Comparison of ENCODE assay signal across 23 cellular contexts in the genomic region with DNA sequence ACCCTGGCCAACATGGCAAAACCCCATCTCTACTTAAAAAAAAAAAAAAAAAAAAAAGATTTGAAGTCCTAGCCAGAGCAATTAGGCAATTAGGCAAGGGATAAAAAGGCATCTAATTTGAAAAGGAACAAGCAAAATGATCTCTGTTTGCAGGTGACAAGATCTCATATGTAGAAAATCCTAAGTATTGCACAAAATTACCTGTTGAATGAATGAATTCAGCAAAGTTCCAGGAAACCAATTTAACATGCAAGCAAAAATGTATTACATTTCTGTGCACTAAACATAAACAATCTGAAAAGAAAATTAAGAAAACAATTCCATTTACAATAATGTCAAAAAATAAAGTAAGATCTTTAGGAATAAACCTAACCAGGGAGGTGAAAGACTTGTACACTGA. TPM values are rescaled to one million over a fixed set of nuclear protein-coding genes. Genes with fewer than 3 reads are reported as not detected.
DNase-seq lines count a peak whose midpoint lies in the region; ATAC-seq lines count a peak whose summit lies in the region.
"Had no signal": no experiment of that assay in that cellular context is flagged by ENCODE, and none has a peak within 500 bp of the region (broad histone marks: within the 10 kb centered on the region; RNA-seq: fewer than 3 reads in every experiment).

No MANE protein-coding gene starts in this region.

- DNase-seq in stimulated activated naive CD8-positive, alpha-beta T cell treated with anti-CD3 and anti-CD28 coated beads, Interleukin-15, amount 100 ng/mL, for 72 hours = no peak
- no peak for DNase-seq in stimulated activated naive CD8-positive, alpha-beta T cell treated with anti-CD3 and anti-CD28 coated beads, Interleukin-15, Interleukin-2, amounts not matched to agents 100 U/mL and 50 U/mL, for 24 hours
- DNase-seq in immature natural killer cell = no peak
- no peak for DNase-seq in stimulated activated effector memory CD8-positive, alpha-beta T cell treated with anti-CD3 and anti-CD28 coated beads, Interleukin-12 subunit alpha, Interleukin-12 subunit beta, amount 100 ng/mL, for 72 hours (ENCODE audit: low spot score in 2 of 2)
- no peak for DNase-seq in left cardiac atrium
- no peak for DNase-seq in AML-193 (lab: John Stamatoyannopoulos, UW)
- DNase-seq: 8988T; BE2C; C1 segment of cervical spinal cord; Calu3; CD4-positive, CD25-positive, alpha-beta regulatory T cell; DMS79 treated with DMSO at 0.1 percent for 48 hours; GF-D8; GOT3; H7; IMR-90; KG1 had no signal

- ATAC-seq in stimulated activated naive CD8-positive, alpha-beta T cell treated with anti-CD3 and anti-CD28 coated beads, Interleukin-15, amount 100 ng/mL, for 72 hours = no peak
- no peak for ATAC-seq in stimulated activated naive CD8-positive, alpha-beta T cell treated with anti-CD3 and anti-CD28 coated beads, Interleukin-15, Interleukin-2, amounts not matched to agents 100 U/mL and 50 U/mL, for 24 hours
- ATAC-seq in stimulated activated effector memory CD8-positive, alpha-beta T cell treated with anti-CD3 and anti-CD28 coated beads, Interleukin-12 subunit alpha, Interleukin-12 subunit beta, amount 100 ng/mL, for 72 hours = no peak
- no peak for ATAC-seq in left cardiac atrium
- no peak for ATAC-seq in GM21526 (IDR thresholded peaks at IDR 0.05; ENCODE audit: low FRiP score, unreplicated experiment)
- ATAC-seq: HCT116 had no signal

- H3K4me3 Mint-ChIP-seq in stimulated activated naive CD8-positive, alpha-beta T cell treated with anti-CD3 and anti-CD28 coated beads, Interleukin-15, amount 100 ng/mL, for 72 hours = no peak overlapping the region
- no peak overlapping the region for H3K4me3 Mint-ChIP-seq in IgD-negative memory B cell
- no peak overlapping the region for H3K4me3 Mint-ChIP-seq in immature natural killer cell
- H3K4me3 Mint-ChIP-seq in stimulated activated effector memory CD8-positive, alpha-beta T cell treated with anti-CD3 and anti-CD28 coated beads, Interleukin-12 subunit alpha, Interleukin-12 subunit beta, amount 100 ng/mL, for 72 hours = no peak overlapping the region
- H3K4me3 Mint-ChIP-seq: CD4-positive, CD25-positive, alpha-beta regulatory T cell had no signal

- intact Hi-C loops in left cardiac atrium (cut with DNase I) = no loop called here

- H3K9me3 Mint-ChIP-seq in stimulated activated naive CD8-positive, alpha-beta T cell treated with anti-CD3 and anti-CD28 coated beads, Interleukin-15, amount 100 ng/mL, for 72 hours = no peaks in the 10 kb centered on the region
- H3K9me3 Mint-ChIP-seq in IgD-negative memory B cell (no peaks in the 10 kb centered on the region), immature natural killer cell (no peaks in the 10 kb centered on the region)
- H3K9me3 Mint-ChIP-seq in stimulated activated effector memory CD8-positive, alpha-beta T cell treated with anti-CD3 and anti-CD28 coated beads, Interleukin-12 subunit alpha, Interleukin-12 subunit beta, amount 100 ng/mL, for 72 hours = no peaks in the 10 kb centered on the region
- H3K9me3 Mint-ChIP-seq: CD4-positive, CD25-positive, alpha-beta regulatory T cell had no signal

- peaks cover 47% of the 10 kb centered on the region for H3K4me1 Mint-ChIP-seq in stimulated activated naive CD8-positive, alpha-beta T cell treated with anti-CD3 and anti-CD28 coated beads, Interleukin-15, amount 100 ng/mL, for 72 hours
- H3K4me1 Mint-ChIP-seq in IgD-negative memory B cell (peaks cover 38 to 44% (median 39%) of the 10 kb centered on the region in 3 donors), immature natural killer cell (peaks cover 49 to 58% of the 10 kb centered on the region in 2 donors)
- peaks cover 48% of the 10 kb centered on the region for H3K4me1 Mint-ChIP-seq in stimulated activated effector memory CD8-positive, alpha-beta T cell treated with anti-CD3 and anti-CD28 coated beads, Interleukin-12 subunit alpha, Interleukin-12 subunit beta, amount 100 ng/mL, for 72 hours

- peak overlapping the region; percentile 12 to 67 for H3K27ac Mint-ChIP-seq in stimulated activated naive CD8-positive, alpha-beta T cell treated with anti-CD3 and anti-CD28 coated beads, Interleukin-15, amount 100 ng/mL, for 72 hours
- H3K27ac Mint-ChIP-seq in IgD-negative memory B cell (peak overlapping the region; percentile 6 to 77 (median 59)), immature natural killer cell (peak overlapping the region; percentile 64 to 99 (median 82))
- peak overlapping the region; percentile 3 for H3K27ac Mint-ChIP-seq in stimulated activated effector memory CD8-positive, alpha-beta T cell treated with anti-CD3 and anti-CD28 coated beads, Interleukin-12 subunit alpha, Interleukin-12 subunit beta, amount 100 ng/mL, for 72 hours
- H3K27ac Mint-ChIP-seq: CD4-positive, CD25-positive, alpha-beta regulatory T cell had no signal

- H3K36me3 Mint-ChIP-seq in IgD-negative memory B cell = peaks cover 3% of the 10 kb centered on the region
- peaks cover 15 to 42% (median 23%) of the 10 kb centered on the region in 3 donors for H3K36me3 Mint-ChIP-seq in immature natural killer cell
- peaks cover 95% of the 10 kb centered on the region for H3K36me3 Mint-ChIP-seq in stimulated activated effector memory CD8-positive, alpha-beta T cell treated with anti-CD3 and anti-CD28 coated beads, Interleukin-12 subunit alpha, Interleukin-12 subunit beta, amount 100 ng/mL, for 72 hours

- H3K27me3 Mint-ChIP-seq in stimulated activated naive CD8-positive, alpha-beta T cell treated with anti-CD3 and anti-CD28 coated beads, Interleukin-15, amount 100 ng/mL, for 72 hours = no peaks in the 10 kb centered on the region
- H3K27me3 Mint-ChIP-seq in IgD-negative memory B cell (no peaks in the 10 kb centered on the region), immature natural killer cell (ENCODE audit: low read depth in 3 of 3) (peaks cover 4 to 10% (median 8%) of the 10 kb centered on the region in 3 donors)
- H3K27me3 Mint-ChIP-seq: CD4-positive, CD25-positive, alpha-beta regulatory T cell had no signal

RNA-seq across cellular contexts. Expression of gene PILRB, which starts 5.2 kb away (rescaled TPM):
- polyA plus RNA-seq in IgD-negative memory B cell (14.3 TPM), immature natural killer cell (10 to 100 TPM; 12.2 to 42.1 (median 12.2) TPM)
- total RNA-seq in left cardiac atrium = 10 to 100 TPM; 11.6 to 12.5 TPM

RNA-seq across cellular contexts. Expression of gene PILRA, which starts 10.2 kb away (rescaled TPM):
- polyA plus RNA-seq in IgD-negative memory B cell (2.3 TPM), immature natural killer cell (1 to 10 TPM; 1.5 to 2.4 (median 2.0) TPM)
- 1 to 10 TPM; 3.7 to 6.5 TPM for total RNA-seq in left cardiac atrium
- total RNA-seq: IMR-90 had no signal

RNA-seq across cellular contexts. Expression of gene SPDYE3, which starts 55.6 kb away (rescaled TPM):
- polyA plus RNA-seq in IgD-negative memory B cell (9.9 TPM), immature natural killer cell (10 to 100 TPM in 1 of 3 donors, 1 to 10 TPM in 2; 6.8 to 11.1 (median 7.6) TPM)
- total RNA-seq in left cardiac atrium = not detected
- total RNA-seq: A673; Calu3; CD4-positive, CD25-positive, alpha-beta regulatory T cell; H7; HT1080; IMR-90 had no signal
- polyA plus RNA-seq: AG04450, IMR-90 had no signal

Comparison
In these comparisons a context has a peak if more than half of its experiments do, and no peak if none do; other contexts are left out.
1. H3K27ac Mint-ChIP-seq: peak in every context shown above with its lines; median percentile 82 in immature natural killer cell; 59 in IgD-negative memory B cell; 40 in stimulated activated naive CD8-positive, alpha-beta T cell treated with anti-CD3 and anti-CD28 coated beads, Interleukin-15, amount 100 ng/mL, for 72 hours; 3 in stimulated activated effector memory CD8-positive, alpha-beta T cell treated with anti-CD3 and anti-CD28 coated beads, Interleukin-12 subunit alpha, Interleukin-12 subunit beta, amount 100 ng/mL, for 72 hours.